ENCODE assay signal across 9 cellular contexts in genomic region chr13:46385946-46386345, GRCh38. TPM values are rescaled to one million over a fixed set of nuclear protein-coding genes. Genes with fewer than 3 reads are reported as not detected.
DNase-seq lines count a peak whose midpoint lies in the region; ATAC-seq and TF ChIP-seq lines count a peak whose summit lies in the region.
"Had no signal": no experiment of that assay in that cellular context is flagged by ENCODE, and none has a peak within 500 bp of the region (broad histone marks: within the 10 kb centered on the region; RNA-seq: fewer than 3 reads in every experiment).

No MANE protein-coding gene starts in this region.

- ATAC-seq in heart right ventricle = no peak
- no peak for ATAC-seq in left ventricle myocardium superior
- ATAC-seq in upper lobe of left lung (ENCODE audit: low FRiP score in 2 of 2) = no peak
- no peak for ATAC-seq in GM18909 (IDR thresholded peaks at IDR 0.05; ENCODE audit: poor library complexity, unreplicated experiment)

- TF ChIP-seq POLR2A in upper lobe of left lung (IDR thresholded peaks at IDR 0.05) = no peak
- TF ChIP-seq POLR2A in lower leg skin (IDR thresholded peaks at IDR 0.05) = no peak

- H3K27me3 ChIP-seq in heart right ventricle (peaks cover 0 to 62% (median 46%) of the 10 kb centered on the region in 7 donors), upper lobe of left lung (peaks cover 0 to 6% (median 2%) of the 10 kb centered on the region in 4 donors)

- H3K4me3 ChIP-seq in heart right ventricle (peak overlapping the region in 7 of 10 donors; percentile 35 to 64 (median 52)), upper lobe of left lung (peak overlapping the region in 3 of 4 donors; percentile 38 to 55 (median 54)), lower leg skin (ENCODE audit: low read depth, poor library complexity, severe bottlenecking) (no peak overlapping the region)
- H3K4me3 ChIP-seq: PC-9 had no signal

- H3K27ac ChIP-seq in heart right ventricle (peak overlapping the region in 3 of 10 donors; percentile 26 to 86 (median 41)), upper lobe of left lung (no peak overlapping the region)
- H3K27ac ChIP-seq: PC-9 had no signal

- 26 to 29% methylated on average over 10 of the region's 10 CpGs for WGBS in heart right ventricle, 2 donors
- WGBS in upper lobe of left lung, 2 donors = 47 to 51% methylated on average over 10 of the region's 10 CpGs
- 56 to 65% methylated on average over 10 of the region's 10 CpGs for WGBS in lower leg skin, 2 donors

- H3K4me3 Mint-ChIP-seq in activated naive CD8-positive, alpha-beta T cell treated with anti-CD3 and anti-CD28 coated beads for 36 hours = peak overlapping the region; percentile 47
- peak overlapping the region; percentile 74 for H3K4me3 Mint-ChIP-seq in mesothelial cell of epicardium

- intact Hi-C loops in heart right ventricle (cut with DNase I) (no loop called here), left ventricle myocardium superior (cut with micrococcal nuclease) (no loop called here), lower leg skin (cut with DNase I; ENCODE audit: low total_unique reads) (no loop called here)

- H3K4me1 ChIP-seq in heart right ventricle (peaks cover 0 to 74% (median 0%) of the 10 kb centered on the region in 9 donors), upper lobe of left lung (peaks cover 0 to 32% (median 13%) of the 10 kb centered on the region in 4 donors)

- no peaks in the 10 kb centered on the region for H3K9me3 ChIP-seq in heart right ventricle
- no peaks in the 10 kb centered on the region for H3K9me3 ChIP-seq in upper lobe of left lung

- H3K36me3 ChIP-seq in heart right ventricle = no peaks in the 10 kb centered on the region
- H3K36me3 ChIP-seq in upper lobe of left lung = no peaks in the 10 kb centered on the region

- H3K36me3 Mint-ChIP-seq in activated naive CD8-positive, alpha-beta T cell treated with anti-CD3 and anti-CD28 coated beads for 36 hours = no peaks in the 10 kb centered on the region
- H3K36me3 Mint-ChIP-seq in mesothelial cell of epicardium = no peaks in the 10 kb centered on the region

- peak overlapping the region; percentile 1 for H3K27ac Mint-ChIP-seq in activated naive CD8-positive, alpha-beta T cell treated with anti-CD3 and anti-CD28 coated beads for 36 hours
- no peak overlapping the region for H3K27ac Mint-ChIP-seq in mesothelial cell of epicardium

- peaks cover 24% of the 10 kb centered on the region for H3K4me1 Mint-ChIP-seq in activated naive CD8-positive, alpha-beta T cell treated with anti-CD3 and anti-CD28 coated beads for 36 hours
- peaks cover 34% of the 10 kb centered on the region for H3K4me1 Mint-ChIP-seq in mesothelial cell of epicardium

- in situ Hi-C loops in ACHN (cut with HindIII; ENCODE audit: low pct_ligation_motif_present, low pct_unique_long_range_greater_than_20kb, low sequenced_read_pairs) = no loop called here

- no peak for DNase-seq in heart right ventricle
- no peak for DNase-seq in left ventricle myocardium superior
- DNase-seq in activated naive CD8-positive, alpha-beta T cell treated with anti-CD3 and anti-CD28 coated beads for 36 hours = no peak
- DNase-seq in mesothelial cell of epicardium (ENCODE audit: low spot score in 2 of 2, unreplicated experiment in 2 of 2) = no peak
- DNase-seq in upper lobe of left lung = no peak
- no peak for DNase-seq in ACHN
- DNase-seq in lower leg skin (ENCODE audit: low spot score in 2 of 2) = no peak
- DNase-seq: PC-9 had no signal

- peaks cover 38% of the 10 kb centered on the region for H3K27me3 Mint-ChIP-seq in activated naive CD8-positive, alpha-beta T cell treated with anti-CD3 and anti-CD28 coated beads for 36 hours
- peaks cover 40% of the 10 kb centered on the region for H3K27me3 Mint-ChIP-seq in mesothelial cell of epicardium (ENCODE audit: low read depth)

- H3K9me3 Mint-ChIP-seq in activated naive CD8-positive, alpha-beta T cell treated with anti-CD3 and anti-CD28 coated beads for 36 hours = no peaks in the 10 kb centered on the region
- no peaks in the 10 kb centered on the region for H3K9me3 Mint-ChIP-seq in mesothelial cell of epicardium

- TF ChIP-seq CTCF in heart right ventricle (IDR thresholded peaks at IDR 0.05) (no peak), mesothelial cell of epicardium (IDR thresholded peaks at IDR 0.05; ENCODE audit: unreplicated experiment) (no peak), upper lobe of left lung (IDR thresholded peaks at IDR 0.05) (no peak), lower leg skin (IDR thresholded peaks at IDR 0.05) (no peak)

- TF ChIP-seq EP300 in upper lobe of left lung (IDR thresholded peaks at IDR 0.05) = no peak

RNA-seq across cellular contexts. Expression of gene RUBCNL, which starts 1.1 kb away (rescaled TPM):
- total RNA-seq in heart right ventricle (1 to 10 TPM in 3 of 10 donors, under 1 TPM in 7; 0.26 to 2.8 (median 0.66) TPM), left ventricle myocardium superior (0.69 TPM), mesothelial cell of epicardium (2.4 to 3.2 TPM (median 2.8 TPM) in 3 replicates), upper lobe of left lung (1 to 10 TPM; 1.8 to 5.4 (median 5.0) TPM), lower leg skin (1 to 10 TPM in 3 of 4 donors, under 1 TPM in 1; 0.08 to 4.3 (median 2.9) TPM)
- polyA plus RNA-seq in heart right ventricle = under 1 TPM; 0.17 to 0.59 TPM
- total RNA-seq in activated naive CD8-positive, alpha-beta T cell treated with anti-CD3 and anti-CD28 coated beads for 36 hours = 1 to 10 TPM; 1.1 to 1.9 TPM
